ENCODE assay signal across 26 cellular contexts in the genomic region with DNA sequence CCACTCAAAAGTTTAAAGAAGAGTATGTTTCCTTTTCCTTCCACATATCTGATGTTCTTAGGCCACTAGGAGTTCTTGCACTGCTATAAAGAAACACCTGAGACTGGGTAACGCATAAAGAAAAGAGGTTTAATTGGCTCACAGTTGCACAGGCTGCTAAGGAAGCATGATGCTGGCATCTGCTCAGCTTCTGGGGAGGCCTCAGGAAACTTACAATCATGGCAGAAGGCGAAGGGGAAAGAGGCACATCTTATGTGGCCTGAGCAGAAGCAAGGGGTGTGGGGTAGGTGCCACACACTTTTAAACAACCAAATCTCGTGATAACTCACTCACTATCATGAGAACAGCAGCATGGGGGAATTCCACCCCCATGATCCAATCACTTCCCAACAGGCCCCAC. TPM values are rescaled to one million over a fixed set of nuclear protein-coding genes. Genes with fewer than 3 reads are reported as not detected.
"Had no signal": no experiment of that assay in that cellular context is flagged by ENCODE, and none has a peak within 500 bp of the region (broad histone marks: within the 10 kb centered on the region; RNA-seq: fewer than 3 reads in every experiment).

No MANE protein-coding gene starts in this region.

- H3K27ac ChIP-seq: ascending aorta, breast epithelium, cardiac muscle cell, colonic mucosa, epithelial cell of prostate, WERI-Rb-1 had no signal

- H3K4me3 Mint-ChIP-seq: activated B cell treated with CpG ODN at 0.5 μM for 24 hours; activated CD4-positive, alpha-beta T cell treated with anti-CD3 and anti-CD28 coated beads for 36 hours; activated naive CD8-positive, alpha-beta T cell; brain; T-helper 17 cell; T-helper 2 cell treated with Interferon-gamma antibody and Interleukin-4, amounts not matched to agents 5 μg/mL and 100 μg/mL, for 36 hours had no signal

- ATAC-seq: T-helper 17 cell had no signal

- H3K27ac Mint-ChIP-seq: activated B cell treated with CpG ODN at 0.5 μM for 24 hours; activated CD4-positive, alpha-beta T cell treated with anti-CD3 and anti-CD28 coated beads for 36 hours; activated naive CD8-positive, alpha-beta T cell; activated T-helper 2 cell treated with anti-CD3 and anti-CD28 coated beads, Interferon-gamma antibody, Interleukin-2, Interleukin-4, amounts not matched to agents 10 μg/mL and 5 μg/mL and 100 μg/mL, durations not matched to agents 14 hours and 24 hours and 36 hours; brain; T-helper 17 cell; T-helper 2 cell treated with Interferon-gamma antibody and Interleukin-4, amounts not matched to agents 5 μg/mL and 100 μg/mL, for 36 hours had no signal

- H3K36me3 ChIP-seq: ascending aorta, breast epithelium, cardiac muscle cell, colonic mucosa, WERI-Rb-1 had no signal

- H3K9me3 ChIP-seq: ascending aorta, colonic mucosa had no signal

- H3K4me1 ChIP-seq: ascending aorta, breast epithelium, colonic mucosa had no signal

- H3K4me1 Mint-ChIP-seq: activated B cell treated with CpG ODN at 0.5 μM for 24 hours, brain, T-helper 17 cell had no signal

- H3K36me3 Mint-ChIP-seq: brain had no signal

- H3K27me3 ChIP-seq: ascending aorta, breast epithelium, cardiac muscle cell, colonic mucosa had no signal

- DNase-seq: activated B cell treated with CpG ODN at 0.5 μM for 24 hours; activated CD4-positive, alpha-beta T cell treated with anti-CD3 and anti-CD28 coated beads for 36 hours; activated CD4-positive, alpha-beta T cell treated with anti-CD3 and anti-CD28 coated beads, Interleukin-2, amount 50 U/mL, for 1 hour; activated CD4-positive, alpha-beta T cell treated with anti-CD3 and anti-CD28 coated beads, Interleukin-2, amount 50 U/mL, for 48 hours; activated CD4-positive, CD25-positive, alpha-beta regulatory T cell treated with anti-CD3 and anti-CD28 coated beads, Interleukin-2, amount 50 U/mL, for 72 hours; activated CD8-positive, alpha-beta memory T cell treated with anti-CD3 and anti-CD28 coated beads, Interleukin-2, amount 50 U/mL, for 48 hours; activated effector memory CD4-positive, alpha-beta T cell treated with anti-CD3 and anti-CD28 coated beads, Interleukin-2, amount 50 U/mL, for 16 hours; activated naive CD4-positive, alpha-beta T cell treated with anti-CD3 and anti-CD28 coated beads, Interleukin-2, amount 50 U/mL, for 16 hours; central memory CD4-positive, alpha-beta T cell; cerebellar nuclear complex; colonic mucosa; effector CD8-positive, alpha-beta T cell; foreskin fibroblast; head of caudate nucleus; hippocampal formation; T-helper 17 cell; T1000; WERI-Rb-1 had no signal

- H3K4me3 ChIP-seq: ascending aorta, breast epithelium, cardiac muscle cell, colonic mucosa had no signal

RNA-seq across cellular contexts. Expression of a gene that starts 7.7 kb away (rescaled TPM):
- total RNA-seq: ascending aorta had no signal
